In the genomic region with DNA sequence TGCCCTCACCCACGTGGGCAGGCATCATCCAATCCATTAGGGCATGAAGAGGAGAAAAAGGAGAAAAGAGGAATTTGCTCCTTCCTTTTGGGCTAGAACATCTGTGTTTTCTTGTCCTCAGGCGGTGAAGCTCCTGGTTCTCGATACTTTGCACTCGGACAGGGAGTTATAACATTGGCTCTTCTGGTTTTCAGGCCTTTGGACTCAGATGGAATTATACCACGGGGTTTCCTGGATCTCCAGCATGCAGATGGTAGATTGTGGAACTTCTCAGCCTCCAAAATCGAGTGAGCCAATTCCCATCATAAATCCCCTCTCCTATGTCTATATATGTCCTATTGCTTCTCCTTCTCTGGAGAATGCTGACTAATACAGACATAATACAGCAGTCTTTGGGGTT, we compare ENCODE assay signal across 13 cellular contexts. TPM values are rescaled to one million over a fixed set of nuclear protein-coding genes. Genes with fewer than 3 reads are reported as not detected.
"Had no signal": no experiment of that assay in that cellular context is flagged by ENCODE, and none has a peak within 500 bp of the region (broad histone marks: within the 10 kb centered on the region; RNA-seq: fewer than 3 reads in every experiment).

No MANE protein-coding gene starts in this region.

RNA-seq across cellular contexts. Expression of a gene that starts 9.9 kb away (rescaled TPM):
- total RNA-seq: activated B cell treated with CpG ODN at 0.5 μM for 24 hours; activated CD4-positive, alpha-beta memory T cell treated with anti-CD3 and anti-CD28 coated beads for 36 hours; activated CD4-positive, alpha-beta T cell treated with anti-CD3 and anti-CD28 coated beads, Interleukin-2, amount 10 ng/mL, durations not matched to agents 24 days and 14 days; activated CD8-positive, alpha-beta memory T cell treated with anti-CD3 and anti-CD28 coated beads for 36 hours; activated CD8-positive, alpha-beta T cell treated with anti-CD3 and anti-CD28 coated beads for 36 hours; activated naive CD4-positive, alpha-beta T cell treated with anti-CD3 and anti-CD28 coated beads for 36 hours; activated naive CD4-positive, alpha-beta T cell treated with anti-CD3 and anti-CD28 coated beads, Interleukin-2, amount 50 U/mL, for 72 hours; activated naive CD8-positive, alpha-beta T cell treated with anti-CD3 and anti-CD28 coated beads for 36 hours; activated T-helper 1 cell treated with anti-CD3 and anti-CD28 coated beads, Interleukin-12 subunit alpha, Interleukin-12 subunit beta, Interleukin-2, Interleukin-4 antibody, amounts not matched to agents 30 ng/mL and 10 ng/mL and 1 ng/mL, durations not matched to agents 14 hours and 24 hours and 36 hours; activated T-helper 17 cell treated with anti-CD3 and anti-CD28 coated beads, Interleukin-2, amount 50 U/mL, for 72 hours; aorta; bronchial epithelial cell; cardiac muscle cell had no signal
- polyA plus RNA-seq: aorta, cardiac muscle cell had no signal
